In the genomic region with DNA sequence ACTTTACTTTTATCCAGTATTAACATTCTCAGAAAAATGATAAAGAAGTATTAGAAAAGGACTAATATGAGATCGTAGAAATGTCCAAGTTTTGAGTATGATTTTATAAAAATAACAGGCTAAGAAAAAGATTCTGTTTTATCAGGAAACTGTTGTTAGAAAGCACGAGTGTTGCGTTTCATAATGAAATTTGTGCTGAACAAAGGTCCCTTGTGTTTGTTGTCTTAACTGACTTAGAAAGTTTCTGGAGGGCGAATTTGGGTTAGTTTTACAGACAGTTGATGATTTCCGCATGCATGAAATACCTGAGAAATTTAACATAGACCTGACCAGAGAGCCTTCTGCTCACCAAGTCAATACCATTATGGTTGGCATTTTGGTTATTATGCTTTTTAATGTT, we compare ENCODE assay signal across 21 cellular contexts.
DNase-seq lines count a peak whose midpoint lies in the region; ATAC-seq and TF ChIP-seq lines count a peak whose summit lies in the region.
"Had no signal": no experiment of that assay in that cellular context is flagged by ENCODE, and none has a peak within 500 bp of the region (broad histone marks: within the 10 kb centered on the region; RNA-seq: fewer than 3 reads in every experiment).

No MANE protein-coding gene starts in this region.

- H3K36me3 ChIP-seq in SJSA1 (no peaks in the 10 kb centered on the region), right lobe of liver (no peaks in the 10 kb centered on the region), ovary (no peaks in the 10 kb centered on the region)
- H3K36me3 ChIP-seq: BE2C; BLaER1 treated with 17β-estradiol and CSF1 and Interleukin-3, amounts not matched to agents 10 nM and 100 nM; HAP-1 had no signal

- no peak for TF ChIP-seq EP300 in ovary (IDR thresholded peaks at IDR 0.05)

- DNase-seq in SJSA1 (ENCODE audit: low read depth in 1 of 2, low spot score in 2 of 2) = no peak
- peak; percentile 66 for DNase-seq in foreskin melanocyte
- DNase-seq in right lobe of liver = no peak
- DNase-seq in NOMO-1 treated with DMSO at 0.1 percent for 48 hours (lab: John Stamatoyannopoulos, UW; ENCODE audit: unreplicated experiment) = no peak
- no peak for DNase-seq in ovary
- DNase-seq: 8988T; ACHN; AML-193; BE2C; Calu3; CD4-positive, alpha-beta T cell; CD8-positive, alpha-beta memory T cell; COR-L47; DMS79 treated with DMSO at 0.1 percent for 48 hours; GF-D8; GOT3; HFFc6 had no signal

- H3K4me1 ChIP-seq in SJSA1 (replicated peaks) (peaks cover 39% of the 10 kb centered on the region), right lobe of liver (peaks cover 0 to 53% (median 11%) of the 10 kb centered on the region in 4 donors), ovary (ENCODE audit: insufficient read depth) (no peaks in the 10 kb centered on the region)
- H3K4me1 ChIP-seq: A549; BE2C; BLaER1 treated with 17β-estradiol and CSF1 and Interleukin-3, amounts not matched to agents 10 nM and 100 nM; HAP-1 had no signal

- TF ChIP-seq POLR2A in right lobe of liver (IDR thresholded peaks at IDR 0.05) (no peak), ovary (IDR thresholded peaks at IDR 0.05) (no peak)

- intact Hi-C loops in right lobe of liver (cut with DNase I) = no loop called here
- intact Hi-C loops in ovary (cut with DNase I) = no loop called here

- H3K27ac ChIP-seq in SJSA1 (peak overlapping the region; percentile 70), right lobe of liver (peak overlapping the region in 1 of 3 donors; percentile 42), ovary (no peak overlapping the region)
- H3K27ac ChIP-seq: A549; BLaER1 treated with 17β-estradiol and CSF1 and Interleukin-3, amounts not matched to agents 10 nM and 100 nM had no signal

- TF ChIP-seq CTCF in right lobe of liver (IDR thresholded peaks at IDR 0.05) = no peak
- no peak for TF ChIP-seq CTCF in ovary (IDR thresholded peaks at IDR 0.05)

- H3K27me3 ChIP-seq in SJSA1 (replicated peaks) (no peaks in the 10 kb centered on the region), right lobe of liver (no peaks in the 10 kb centered on the region), ovary (no peaks in the 10 kb centered on the region)
- H3K27me3 ChIP-seq: BE2C; BLaER1 treated with 17β-estradiol and CSF1 and Interleukin-3, amounts not matched to agents 10 nM and 100 nM had no signal

- H3K9me3 ChIP-seq in SJSA1 (replicated peaks) (no peaks in the 10 kb centered on the region), right lobe of liver (no peaks in the 10 kb centered on the region), ovary (no peaks in the 10 kb centered on the region)
- H3K9me3 ChIP-seq: A549, BE2C, HAP-1 had no signal

- 49% methylated on average over 5 of the region's 5 CpGs for WGBS in right lobe of liver (ENCODE audit: insufficient coverage, low coverage, low lambda C conversion rate, missing lambda C conversion rate)
- WGBS in ovary, 3 donors = 28 to 55% (median 35%) methylated on average over 5 of the region's 5 CpGs

- ATAC-seq in right lobe of liver = peak in 3 of 4 donors; percentile 14 to 27 (median 18)
- no peak for ATAC-seq in GM18519 (IDR thresholded peaks at IDR 0.05; ENCODE audit: low FRiP score, unreplicated experiment)
- ATAC-seq: A549 had no signal

- no peak overlapping the region for H3K4me3 ChIP-seq in SJSA1
- H3K4me3 ChIP-seq in right lobe of liver = no peak overlapping the region
- H3K4me3 ChIP-seq in ovary = no peak overlapping the region
- H3K4me3 ChIP-seq: A549; BLaER1 treated with 17β-estradiol and CSF1 and Interleukin-3, amounts not matched to agents 10 nM and 100 nM; HAP-1 had no signal
